19 cellular contexts compared by ENCODE assay signal in the genomic region with DNA sequence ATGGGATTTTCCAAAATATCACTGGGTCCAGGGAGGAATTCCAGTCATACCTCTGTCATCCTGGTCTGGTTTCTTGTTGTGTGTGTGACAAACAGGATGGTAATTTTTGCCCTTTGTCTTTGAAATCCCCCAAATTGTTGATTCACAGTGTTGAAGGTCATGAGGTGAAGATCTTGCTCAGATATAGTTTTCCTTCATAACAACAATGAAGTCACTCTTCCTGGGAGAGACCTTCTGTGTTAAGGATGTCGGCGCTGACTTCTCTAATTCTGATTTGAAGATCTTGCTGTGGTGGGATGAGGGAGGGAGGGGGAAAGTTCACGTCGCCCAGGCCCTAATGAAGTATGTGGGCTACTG. TPM values are rescaled to one million over a fixed set of nuclear protein-coding genes. Genes with fewer than 3 reads are reported as not detected.
DNase-seq lines count a peak whose midpoint lies in the region; ATAC-seq and TF ChIP-seq lines count a peak whose summit lies in the region.
"Had no signal": no experiment of that assay in that cellular context is flagged by ENCODE, and none has a peak within 500 bp of the region (broad histone marks: within the 10 kb centered on the region; RNA-seq: fewer than 3 reads in every experiment).

No MANE protein-coding gene starts in this region.

- peaks cover 31% of the 10 kb centered on the region for H3K4me1 Mint-ChIP-seq in activated T-helper 2 cell treated with anti-CD3 and anti-CD28 coated beads, Interferon-gamma antibody, Interleukin-2, Interleukin-4, amounts not matched to agents 10 μg/mL and 5 μg/mL and 100 μg/mL, durations not matched to agents 14 hours and 24 hours and 36 hours (ENCODE audit: low read depth)

- H3K27ac Mint-ChIP-seq in activated T-helper 2 cell treated with anti-CD3 and anti-CD28 coated beads, Interferon-gamma antibody, Interleukin-2, Interleukin-4, amounts not matched to agents 10 μg/mL and 5 μg/mL and 100 μg/mL, durations not matched to agents 14 hours and 24 hours and 36 hours, result peak overlapping the region; percentile 85
- H3K27ac Mint-ChIP-seq: mesothelial cell of epicardium, nephron progenitor cell had no signal

- H4K20me1 ChIP-seq in SK-N-SH (ENCODE audit: insufficient read depth), result no peaks in the 10 kb centered on the region

- no peaks in the 10 kb centered on the region for H3K9me3 ChIP-seq in SK-N-SH
- H3K9me3 ChIP-seq: BLaER1 treated with 17β-estradiol and CSF1 and Interleukin-3, amounts not matched to agents 10 nM and 100 nM; prostate gland; transverse colon had no signal

- no peak for TF ChIP-seq EP300 in SK-N-SH (IDR thresholded peaks at IDR 0.05; ENCODE audit: borderline replicate concordance in 1 of 2, low read depth in 1 of 2, low read length in 1 of 2)

- no peaks in the 10 kb centered on the region for H3K27me3 Mint-ChIP-seq in activated T-helper 2 cell treated with anti-CD3 and anti-CD28 coated beads, Interferon-gamma antibody, Interleukin-2, Interleukin-4, amounts not matched to agents 10 μg/mL and 5 μg/mL and 100 μg/mL, durations not matched to agents 14 hours and 24 hours and 36 hours (ENCODE audit: low read depth)

- no peak overlapping the region for H2AFZ ChIP-seq in SK-N-SH (ENCODE audit: low read depth)

- DNase-seq in SK-N-SH, result no peak
- DNase-seq in EL, result peak; percentile 47
- DNase-seq in activated T-helper 2 cell treated with anti-CD3 and anti-CD28 coated beads, Interferon-gamma antibody, Interleukin-2, Interleukin-4, amounts not matched to agents 10 μg/mL and 5 μg/mL and 100 μg/mL, durations not matched to agents 14 hours and 24 hours and 36 hours (ENCODE audit: low spot score), result no peak
- peak; percentile 17 to 55 for DNase-seq in lung microvascular endothelial cell (ENCODE audit: low read depth in 2 of 2)
- no peak for DNase-seq in NCI-H1694 treated with DMSO at 0.1 percent for 48 hours (lab: John Stamatoyannopoulos, UW)
- no peak for DNase-seq in GM19238 (ENCODE audit: insufficient read length, low spot score)
- DNase-seq: activated T-cell treated with anti-CD3 and anti-CD28 coated beads, Interleukin-2, amount 50 U/mL, for 4 hours; aorta; hypothalamus; NCI-H446; nephron progenitor cell; SIG-M5; transverse colon had no signal

- no peak for TF ChIP-seq CTCF in SK-N-SH (IDR thresholded peaks at IDR 0.05)

- no peaks in the 10 kb centered on the region for H3K9me2 ChIP-seq in SK-N-SH

- peaks cover 4% of the 10 kb centered on the region for H3F3A ChIP-seq in SK-N-SH (replicated peaks; ENCODE audit: insufficient read depth)

- intact Hi-C loops in activated T-helper 2 cell treated with anti-CD3 and anti-CD28 coated beads, Interferon-gamma antibody, Interleukin-2, Interleukin-4, amounts not matched to agents 10 μg/mL and 5 μg/mL and 100 μg/mL, durations not matched to agents 14 hours and 24 hours and 36 hours (cut with micrococcal nuclease), result loop anchor here (2.0 to 5.0 kb wide), 3 partner anchors 53 to 197 kb away; no protein-coding TSS in a partner anchor

- no peaks in the 10 kb centered on the region for H3K9me3 Mint-ChIP-seq in activated T-helper 2 cell treated with anti-CD3 and anti-CD28 coated beads, Interferon-gamma antibody, Interleukin-2, Interleukin-4, amounts not matched to agents 10 μg/mL and 5 μg/mL and 100 μg/mL, durations not matched to agents 14 hours and 24 hours and 36 hours
- H3K9me3 Mint-ChIP-seq: activated T-cell treated with anti-CD3 and anti-CD28 coated beads, Interleukin-2, amount 50 U/mL, for 4 hours; mesothelial cell of epicardium; nephron progenitor cell had no signal

- CTCF ChIA-PET in SK-N-SH (lab: Yijun Ruan, JAX), result interaction anchor here (1.4 kb wide), 1 partner anchor 89 kb away, joined by 8 read pairs; no protein-coding TSS in a partner anchor

- H3K27ac ChIP-seq in SK-N-SH (ENCODE audit: low read depth in 2 of 2, low read length in 1 of 2), result no peak overlapping the region
- H3K27ac ChIP-seq: 22Rv1, prostate gland, transverse colon had no signal

- POLR2A ChIA-PET in SK-N-SH (lab: Yijun Ruan, JAX), result no interaction called here

- peaks cover 84% of the 10 kb centered on the region for H3K36me3 Mint-ChIP-seq in activated T-helper 2 cell treated with anti-CD3 and anti-CD28 coated beads, Interferon-gamma antibody, Interleukin-2, Interleukin-4, amounts not matched to agents 10 μg/mL and 5 μg/mL and 100 μg/mL, durations not matched to agents 14 hours and 24 hours and 36 hours (ENCODE audit: low read depth)
- H3K36me3 Mint-ChIP-seq: mesothelial cell of epicardium had no signal

- no peak for TF ChIP-seq RAD21 in SK-N-SH (IDR thresholded peaks at IDR 0.05; ENCODE audit: low read length)

- no peak overlapping the region for H3K4me3 Mint-ChIP-seq in activated T-helper 2 cell treated with anti-CD3 and anti-CD28 coated beads, Interferon-gamma antibody, Interleukin-2, Interleukin-4, amounts not matched to agents 10 μg/mL and 5 μg/mL and 100 μg/mL, durations not matched to agents 14 hours and 24 hours and 36 hours (ENCODE audit: low read depth)
- H3K4me3 Mint-ChIP-seq: activated T-cell treated with anti-CD3 and anti-CD28 coated beads, Interleukin-2, amount 50 U/mL, for 4 hours; mesothelial cell of epicardium; nephron progenitor cell had no signal

- no peaks in the 10 kb centered on the region for H3K79me2 ChIP-seq in SK-N-SH (ENCODE audit: insufficient read depth)

- H3K9ac ChIP-seq in SK-N-SH, result no peak overlapping the region

- H3K4me3 ChIP-seq in SK-N-SH (ENCODE audit: low read depth in 2 of 2, low read length in 1 of 2), result no peak overlapping the region
- H3K4me3 ChIP-seq: BLaER1 treated with 17β-estradiol and CSF1 and Interleukin-3, amounts not matched to agents 10 nM and 100 nM; prostate gland; transverse colon had no signal

- WGBS in SK-N-SH (ENCODE audit: low lambda C conversion rate), result 74% methylated on average over 4 of the region's 4 CpGs

- H3K27me3 ChIP-seq in SK-N-SH (ENCODE audit: insufficient read depth), result no peaks in the 10 kb centered on the region
- H3K27me3 ChIP-seq: BLaER1 treated with 17β-estradiol and CSF1 and Interleukin-3, amounts not matched to agents 10 nM and 100 nM; transverse colon had no signal

- peaks cover 0 to 3% of the 10 kb centered on the region in 2 experiments; a peak in 2 of 4 replicates for H3K4me1 ChIP-seq in SK-N-SH (ENCODE audit: control insufficient read depth in 1 of 2, insufficient read depth in 2 of 2, low read depth in 1 of 2, low read length in 1 of 2)
- H3K4me1 ChIP-seq: prostate gland had no signal

- ATAC-seq in SK-N-SH treated with all-trans-retinoic acid at 6 μM for 48 hours (no peak), HG03135 (IDR thresholded peaks at IDR 0.05; ENCODE audit: unreplicated experiment) (no peak)

- H3K36me3 ChIP-seq in SK-N-SH (replicated peaks in 1 of 2; ENCODE audit: control insufficient read depth in 1 of 2, insufficient read depth in 2 of 2, low read length in 1 of 2), result no peaks in the 10 kb centered on the region
- H3K36me3 ChIP-seq: prostate gland, transverse colon had no signal

- H3K4me2 ChIP-seq in SK-N-SH, result no peak overlapping the region
- H3K4me2 ChIP-seq: BLaER1 treated with 17β-estradiol and CSF1 and Interleukin-3, amounts not matched to agents 10 nM and 100 nM had no signal

TF ChIP-seq in SK-N-SH, 30 proteins besides CTCF, POLR2A, EP300 and RAD21:
- TF ChIP-seq TCF12 (IDR thresholded peaks at IDR 0.05) (0 out of 2 replicates have a peak, but pooled peaks have one; percentile 15), RFX5 (IDR thresholded peaks at IDR 0.05; ENCODE audit: low read length) (no peak)

TF ChIP-seq in SK-N-SH treated with all-trans-retinoic acid at 6 μM for 48 hours, 23 proteins besides CTCF, POLR2A, EP300 and RAD21 (continues in another document):
- TF ChIP-seq ISL1 (CRISPR knock-in tag; IDR thresholded peaks at IDR 0.05), result no peak
- no peak for TF ChIP-seq CSDC2 (CRISPR knock-in tag; IDR thresholded peaks at IDR 0.05)
- TF ChIP-seq SNAI2 (CRISPR knock-in tag; IDR thresholded peaks at IDR 0.05), result no peak
- no peak for TF ChIP-seq POU6F1 (CRISPR knock-in tag; IDR thresholded peaks at IDR 0.05; ENCODE audit: borderline replicate concordance, low read depth)
- no peak for TF ChIP-seq PPARA (CRISPR knock-in tag; IDR thresholded peaks at IDR 0.05; ENCODE audit: borderline replicate concordance)
- TF ChIP-seq BACH2 (CRISPR knock-in tag; IDR thresholded peaks at IDR 0.05; ENCODE audit: borderline replicate concordance), result no peak
- TF ChIP-seq ZFP3 (CRISPR knock-in tag; IDR thresholded peaks at IDR 0.05), result no peak

RNA-seq across cellular contexts. Expression of gene MPZL1, which starts 32.2 kb away (rescaled TPM):
- polyA plus RNA-seq in SK-N-SH (2012; rRNA removed), result 27.3 and 34.4 TPM in 2 replicates
- polyA plus RNA-seq in SK-N-SH (2012; cell fraction: cytosol; rRNA removed), result 34.9 and 39.9 TPM in 2 replicates
- 17.1 and 32.0 TPM in 2 replicates for polyA plus RNA-seq in SK-N-SH (2012; cell fraction: nucleus; rRNA removed)
- 36.7 and 40.5 TPM in 2 replicates for total RNA-seq in activated T-helper 2 cell treated with anti-CD3 and anti-CD28 coated beads, Interferon-gamma antibody, Interleukin-2, Interleukin-4, amounts not matched to agents 10 μg/mL and 5 μg/mL and 100 μg/mL, durations not matched to agents 14 hours and 24 hours and 36 hours
- total RNA-seq in lung microvascular endothelial cell, result 77.8 and 85.1 TPM in 2 replicates

RNA-seq across cellular contexts. Expression of gene RCSD1, which starts 59.5 kb away (rescaled TPM):
- 0.02 and 0.03 TPM in 2 replicates for polyA plus RNA-seq in SK-N-SH (2012; rRNA removed)
- polyA plus RNA-seq in SK-N-SH (2012; cell fraction: cytosol; rRNA removed), result 0.03 and 0.04 TPM in 2 replicates
- polyA plus RNA-seq in SK-N-SH (2012; cell fraction: nucleus; rRNA removed), result not detected in 2 replicates
- total RNA-seq in activated T-helper 2 cell treated with anti-CD3 and anti-CD28 coated beads, Interferon-gamma antibody, Interleukin-2, Interleukin-4, amounts not matched to agents 10 μg/mL and 5 μg/mL and 100 μg/mL, durations not matched to agents 14 hours and 24 hours and 36 hours, result 84.9 and 91.9 TPM in 2 replicates
- 21.4 and 99.8 TPM in 2 replicates for total RNA-seq in lung microvascular endothelial cell

Comparison
In these comparisons a context has a peak if more than half of its experiments do, and no peak if none do; other contexts are left out.
1. DNase-seq: peak in EL (single experiment) and lung microvascular endothelial cell (2 of 2); none in SK-N-SH (single experiment), activated T-helper 2 cell treated with anti-CD3 and anti-CD28 coated beads, Interferon-gamma antibody, Interleukin-2, Interleukin-4, amounts not matched to agents 10 μg/mL and 5 μg/mL and 100 μg/mL, durations not matched to agents 14 hours and 24 hours and 36 hours (single experiment), NCI-H1694 treated with DMSO at 0.1 percent for 48 hours (single experiment) and GM19238 (single experiment).